8 cellular contexts compared by ENCODE assay signal in the genomic region with DNA sequence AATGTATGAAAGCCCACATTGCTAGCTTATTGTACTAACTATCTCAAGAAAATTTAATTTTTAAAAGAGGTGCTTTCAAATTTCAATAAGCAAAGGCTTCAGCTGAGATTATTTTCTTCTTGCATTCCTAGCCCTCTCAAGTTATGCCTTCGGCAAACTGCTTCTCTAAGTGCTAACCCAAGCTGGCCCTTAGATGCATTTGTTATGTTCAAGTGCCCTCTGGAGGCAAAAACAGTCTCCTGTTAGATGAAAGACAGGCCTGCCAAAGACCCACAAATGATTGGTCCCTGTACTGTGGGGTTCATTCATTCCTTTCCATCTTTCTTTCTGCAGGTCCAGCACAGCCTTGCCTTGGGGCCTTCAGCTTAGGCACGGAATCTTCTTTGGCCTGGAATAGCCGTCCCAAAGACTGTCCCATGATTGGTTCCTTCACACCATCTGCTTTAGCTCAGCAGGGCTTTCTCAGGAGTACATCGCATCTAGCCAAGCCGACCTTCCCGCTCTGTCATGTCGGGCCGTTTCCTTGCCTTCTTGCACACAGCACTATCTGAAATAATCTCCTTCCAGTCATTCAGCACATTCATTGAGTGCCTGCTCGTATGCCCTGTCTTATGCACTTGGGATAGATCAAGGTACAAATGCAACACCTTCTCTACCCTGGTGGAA.
A peak's percentile ranks its signal among the peaks of the same experiment; 100 is the strongest.
DNase-seq lines count a peak whose midpoint lies in the region; ATAC-seq lines count a peak whose summit lies in the region.

No MANE protein-coding gene starts in this region.

- peak; percentile 63 for ATAC-seq in GM19467 (IDR thresholded peaks at IDR 0.05; ENCODE audit: unreplicated experiment)
- peak; percentile 64 for ATAC-seq in HG03439 (IDR thresholded peaks at IDR 0.05; ENCODE audit: unreplicated experiment)

- peak; percentile 19 for DNase-seq in NCI-H510A treated with DMSO at 0.1 percent for 48 hours (lab: John Stamatoyannopoulos, UW)
- no peak for DNase-seq in NCI-H510A (lab: John Stamatoyannopoulos, UW)
- peak; percentile 68 for DNase-seq in RKO (ENCODE audit: low spot score)
- peak; percentile 39 for DNase-seq in central memory CD4-positive, alpha-beta T cell
- peak; percentile 58 for DNase-seq in midbrain (lab: John Stamatoyannopoulos, UW)
- DNase-seq in amniotic stem cell (lab: John Stamatoyannopoulos, UW), result no peak

Comparison
In these comparisons a context has a peak if more than half of its experiments do, and no peak if none do; other contexts are left out.
1. DNase-seq: peak in NCI-H510A treated with DMSO at 0.1 percent for 48 hours (single experiment), RKO (single experiment), central memory CD4-positive, alpha-beta T cell (single experiment) and midbrain (single experiment); none in NCI-H510A (single experiment) and amniotic stem cell (single experiment).